ENCODE assay signal across 11 cellular contexts in the genomic region with DNA sequence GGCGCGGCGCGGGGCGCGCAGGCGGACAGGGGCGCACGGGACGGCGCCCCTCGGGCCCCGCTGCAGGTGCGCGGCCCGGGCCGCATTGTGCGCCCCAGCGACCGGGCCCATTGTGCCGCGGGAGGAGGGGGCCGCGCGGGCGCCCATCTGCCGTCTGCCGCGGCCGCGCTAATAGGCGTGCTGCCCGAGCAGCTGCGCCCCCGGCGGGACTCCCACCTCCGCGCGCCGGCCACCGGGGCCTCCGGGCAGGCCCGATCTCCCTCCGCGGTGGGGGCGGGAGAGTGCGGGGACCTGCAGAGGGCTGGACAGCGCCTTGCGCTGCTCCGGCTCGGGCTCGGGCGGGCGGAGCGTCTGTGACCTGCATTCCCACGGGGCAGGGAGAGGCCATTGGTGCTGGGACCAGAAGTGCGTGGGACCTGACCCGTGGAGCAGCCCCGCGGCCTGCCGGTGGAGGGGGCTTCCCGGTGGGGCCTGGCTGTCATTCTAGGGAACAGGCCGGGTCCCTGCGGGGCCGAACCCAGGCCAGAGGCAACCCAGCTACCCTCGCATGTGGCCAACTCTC. TPM values are rescaled to one million over a fixed set of nuclear protein-coding genes. Genes with fewer than 3 reads are reported as not detected.
DNase-seq lines count a peak whose midpoint lies in the region; ATAC-seq and TF ChIP-seq lines count a peak whose summit lies in the region.
"Had no signal": no experiment of that assay in that cellular context is flagged by ENCODE, and none has a peak within 500 bp of the region (broad histone marks: within the 10 kb centered on the region; RNA-seq: fewer than 3 reads in every experiment).

No MANE protein-coding gene starts in this region.

- H3K36me3 ChIP-seq in osteoblast (ENCODE audit: insufficient read depth, low read length), result no peaks in the 10 kb centered on the region

- peaks cover 6% of the 10 kb centered on the region for H3K4me1 Mint-ChIP-seq in glutamatergic neuron (ENCODE audit: low read depth, unreplicated experiment)
- peaks cover 8% of the 10 kb centered on the region for H3K4me1 Mint-ChIP-seq in activated naive CD4-positive, alpha-beta T cell treated with anti-CD3 and anti-CD28 coated beads, Interleukin-2, amount 10 ng/mL, durations not matched to agents 7 days and 5 days

- H3K4me3 ChIP-seq in osteoblast (ENCODE audit: insufficient read depth, low read length), result no peak overlapping the region

- H3K27me3 Mint-ChIP-seq in glutamatergic neuron (ENCODE audit: unreplicated experiment), result peaks cover 15% of the 10 kb centered on the region
- peaks cover 60% of the 10 kb centered on the region for H3K27me3 Mint-ChIP-seq in activated naive CD4-positive, alpha-beta T cell treated with anti-CD3 and anti-CD28 coated beads, Interleukin-2, amount 10 ng/mL, durations not matched to agents 7 days and 5 days

- H3K9me3 Mint-ChIP-seq in glutamatergic neuron (ENCODE audit: unreplicated experiment), result peaks cover 13% of the 10 kb centered on the region
- no peaks in the 10 kb centered on the region for H3K9me3 Mint-ChIP-seq in activated naive CD4-positive, alpha-beta T cell treated with anti-CD3 and anti-CD28 coated beads, Interleukin-2, amount 10 ng/mL, durations not matched to agents 7 days and 5 days
- H3K9me3 Mint-ChIP-seq: T-helper 1 cell treated with Interleukin-12 subunit alpha and Interleukin-12 subunit beta and Interleukin-4 antibody, amounts not matched to agents 30 μg/mL and 1 μg/mL, for 36 hours had no signal

- H3K4me3 Mint-ChIP-seq in glutamatergic neuron (ENCODE audit: unreplicated experiment), result peak overlapping the region; percentile 90
- no peak overlapping the region for H3K4me3 Mint-ChIP-seq in activated naive CD4-positive, alpha-beta T cell treated with anti-CD3 and anti-CD28 coated beads, Interleukin-2, amount 10 ng/mL, durations not matched to agents 7 days and 5 days
- H3K4me3 Mint-ChIP-seq: HFFc6; T-helper 1 cell treated with Interleukin-12 subunit alpha and Interleukin-12 subunit beta and Interleukin-4 antibody, amounts not matched to agents 30 μg/mL and 1 μg/mL, for 36 hours had no signal

- no peaks in the 10 kb centered on the region for H3K79me2 ChIP-seq in osteoblast (ENCODE audit: insufficient read depth, low read length)

- H3K27ac ChIP-seq in osteoblast (ENCODE audit: low read depth, low read length), result no peak overlapping the region

- ATAC-seq in HG03521 (IDR thresholded peaks at IDR 0.05; ENCODE audit: unreplicated experiment), result no peak
- ATAC-seq in GM19324 (IDR thresholded peaks at IDR 0.05; ENCODE audit: low FRiP score, unreplicated experiment), result no peak

- no peak for TF ChIP-seq CTCF in glutamatergic neuron (IDR thresholded peaks at IDR 0.05; ENCODE audit: partially characterized antibody, unreplicated experiment)
- no peak for TF ChIP-seq CTCF in osteoblast (IDR thresholded peaks at IDR 0.05; ENCODE audit: extremely low read depth, low read depth, low read length)

- no peaks in the 10 kb centered on the region for H4K20me1 ChIP-seq in osteoblast (ENCODE audit: insufficient read depth, low read length)

- no peaks in the 10 kb centered on the region for H3K36me3 Mint-ChIP-seq in glutamatergic neuron (ENCODE audit: unreplicated experiment)
- H3K36me3 Mint-ChIP-seq in activated naive CD4-positive, alpha-beta T cell treated with anti-CD3 and anti-CD28 coated beads, Interleukin-2, amount 10 ng/mL, durations not matched to agents 7 days and 5 days, result no peaks in the 10 kb centered on the region

- DNase-seq in EH (ENCODE audit: low read depth) (peak; percentile 9), NCI-H526 treated with DMSO at 0.1 percent for 48 hours (lab: John Stamatoyannopoulos, UW) (peak; percentile 22), glutamatergic neuron (peak; percentile 85), osteoblast (ENCODE audit: insufficient read length, low spot score, missing footprints) (peak; percentile 94)
- no peak for DNase-seq in activated naive CD4-positive, alpha-beta T cell treated with anti-CD3 and anti-CD28 coated beads, Interleukin-2, amount 10 ng/mL, durations not matched to agents 7 days and 5 days
- DNase-seq in stimulated activated CD4-positive, alpha-beta T cell treated with anti-CD3 and anti-CD28 coated beads, Interleukin-4, amount 100 ng/mL, for 24 hours, result no peak
- DNase-seq: activated naive CD4-positive, alpha-beta T cell; HFFc6 had no signal

- CTCF ChIA-PET in activated naive CD4-positive, alpha-beta T cell treated with anti-CD3 and anti-CD28 coated beads, Interleukin-2, amount 10 ng/mL, durations not matched to agents 7 days and 5 days (lab: Charles Lee), result no interaction called here

- peaks cover 31% of the 10 kb centered on the region for H3K27me3 ChIP-seq in osteoblast (ENCODE audit: insufficient read depth, low read length)

- H3K4me2 ChIP-seq in osteoblast (ENCODE audit: insufficient read depth, low read length), result no peak overlapping the region

- no peaks in the 10 kb centered on the region for H3K9me3 ChIP-seq in osteoblast (ENCODE audit: low read depth, low read length)

- peaks cover 6% of the 10 kb centered on the region for H3K4me1 ChIP-seq in osteoblast (ENCODE audit: insufficient read depth, low read length)

- peak overlapping the region; percentile 97 for H3K27ac Mint-ChIP-seq in glutamatergic neuron (ENCODE audit: unreplicated experiment)
- H3K27ac Mint-ChIP-seq in activated naive CD4-positive, alpha-beta T cell treated with anti-CD3 and anti-CD28 coated beads, Interleukin-2, amount 10 ng/mL, durations not matched to agents 7 days and 5 days, result no peak overlapping the region
- H3K27ac Mint-ChIP-seq: HFFc6; T-helper 1 cell treated with Interleukin-12 subunit alpha and Interleukin-12 subunit beta and Interleukin-4 antibody, amounts not matched to agents 30 μg/mL and 1 μg/mL, for 36 hours had no signal

- no peak overlapping the region for H2AFZ ChIP-seq in osteoblast (ENCODE audit: low read length)

RNA-seq across cellular contexts. Expression of gene BRSK2, which starts 0.9 kb away (rescaled TPM):
- total RNA-seq in glutamatergic neuron (ENCODE audit: unreplicated experiment), result 207 TPM
- 0.36 TPM in 1 of 2 replicates, not detected in the other for total RNA-seq in osteoblast

Comparison
In these comparisons a context has a peak if more than half of its experiments do, and no peak if none do; other contexts are left out.
1. DNase-seq: peak in EH (single experiment), NCI-H526 treated with DMSO at 0.1 percent for 48 hours (single experiment), glutamatergic neuron (single experiment) and osteoblast (single experiment); none in activated naive CD4-positive, alpha-beta T cell treated with anti-CD3 and anti-CD28 coated beads, Interleukin-2, amount 10 ng/mL, durations not matched to agents 7 days and 5 days (single experiment) and stimulated activated CD4-positive, alpha-beta T cell treated with anti-CD3 and anti-CD28 coated beads, Interleukin-4, amount 100 ng/mL, for 24 hours (single experiment).
2. RNA of gene BRSK2, which starts 0.9 kb away (total RNA-seq): 207 TPM in glutamatergic neuron (single experiment); 0.36 TPM in osteoblast; every median in the first group is over 100 times any median in the second.